22 cellular contexts compared by ENCODE assay signal in genomic region chr9:38185647-38186371, GRCh38.
"Had no signal": no experiment of that assay in that cellular context is flagged by ENCODE, and none has a peak within 500 bp of the region (broad histone marks: within the 10 kb centered on the region; RNA-seq: fewer than 3 reads in every experiment).

No MANE protein-coding gene starts in this region.

- H3K36me3 ChIP-seq: left ventricle myocardium inferior, pancreas, suprapubic skin, thyroid gland had no signal

- H3K4me1 ChIP-seq: foreskin keratinocyte, left ventricle myocardium inferior, suprapubic skin, thyroid gland had no signal

- H3K4me2 ChIP-seq: hepatocyte had no signal

- FAIRE-seq: kidney, pancreas, small intestine, urothelium cell line had no signal

- H3K4me1 Mint-ChIP-seq: naive B cell had no signal

- DNase-seq: erythroblast; foreskin keratinocyte; head of caudate nucleus; kidney; left cardiac atrium; left ventricle myocardium inferior; mesendoderm; naive B cell; occipital lobe; pancreas; right cardiac atrium; small intestine; stimulated activated CD4-positive, alpha-beta T cell treated with anti-CD3 and anti-CD28 coated beads, Interleukin-12 subunit alpha, Interleukin-12 subunit beta, amount 100 ng/mL, for 4 hours; stimulated activated naive CD8-positive, alpha-beta T cell treated with anti-CD3 and anti-CD28 coated beads, Interleukin-15, Interleukin-2, amounts not matched to agents 100 U/mL and 50 U/mL, for 24 hours; thyroid gland had no signal

- H3K9me3 Mint-ChIP-seq: nephron had no signal

- H3K27me3 ChIP-seq: foreskin keratinocyte, hepatocyte, pancreas, thyroid gland had no signal

- H3K27me3 Mint-ChIP-seq: type B pancreatic cell had no signal

- ATAC-seq: foreskin keratinocyte; left cardiac atrium; pancreas; right cardiac atrium; stimulated activated naive CD8-positive, alpha-beta T cell treated with anti-CD3 and anti-CD28 coated beads, Interleukin-15, Interleukin-2, amounts not matched to agents 100 U/mL and 50 U/mL, for 24 hours had no signal

- H3K4me3 Mint-ChIP-seq: naive B cell, nephron, type B pancreatic cell had no signal

- H3K27ac ChIP-seq: foreskin keratinocyte, hepatocyte, left ventricle myocardium inferior, pancreas, suprapubic skin, thyroid gland had no signal

- H2AFZ ChIP-seq: hepatocyte had no signal

- H3K36me3 Mint-ChIP-seq: naive B cell, type B pancreatic cell had no signal

- H3K79me2 ChIP-seq: hepatocyte had no signal

- H3K27ac Mint-ChIP-seq: naive B cell, progenitor cell of endocrine pancreas, type B pancreatic cell had no signal

- H3K9me3 ChIP-seq: left ventricle myocardium inferior, pancreas, suprapubic skin, thyroid gland had no signal

- H3K4me3 ChIP-seq: hepatocyte, left ventricle myocardium inferior, lung, pancreas, suprapubic skin, thyroid gland had no signal
